25 cellular contexts compared by ENCODE assay signal in genomic region chr18:75316826-75317225, GRCh38.
"Had no signal": no experiment of that assay in that cellular context is flagged by ENCODE, and none has a peak within 500 bp of the region (broad histone marks: within the 10 kb centered on the region; RNA-seq: fewer than 3 reads in every experiment).

No MANE protein-coding gene starts in this region.

- H3K27ac ChIP-seq: ovary, parathyroid adenoma, psoas muscle, right lobe of liver, skin epidermis, suprapubic skin, thoracic aorta, thyroid gland, tibial nerve, upper lobe of left lung, vagina had no signal

- H3K27me3 ChIP-seq: ovary, right lobe of liver, suprapubic skin, thyroid gland, tibial nerve, upper lobe of left lung, vagina had no signal

- H3K79me2 ChIP-seq: parathyroid adenoma had no signal

- H2AFZ ChIP-seq: parathyroid adenoma had no signal

- H3K9me3 ChIP-seq: ovary, psoas muscle, right lobe of liver, suprapubic skin, thoracic aorta, thyroid gland, tibial nerve, upper lobe of left lung, vagina had no signal

- H3K36me3 ChIP-seq: ovary, right lobe of liver, suprapubic skin, thoracic aorta, thyroid gland, tibial nerve, upper lobe of left lung, vagina had no signal

- H3K4me3 ChIP-seq: ovary, psoas muscle, right lobe of liver, skin epidermis, suprapubic skin, thoracic aorta, thyroid gland, tibial nerve, upper lobe of left lung, vagina had no signal

- DNase-seq: naive B cell; naive thymus-derived CD8-positive, alpha-beta T cell; nephron progenitor cell; occipital lobe; ovary; psoas muscle; right cardiac atrium; right lobe of liver; stimulated activated CD4-positive, alpha-beta T cell treated with anti-CD3 and anti-CD28 coated beads, Interleukin-15, amount 100 ng/mL, for 24 hours; stimulated activated CD4-positive, alpha-beta T cell treated with anti-CD3 and anti-CD28 coated beads, Interleukin-2, amount 100 ng/mL, for 24 hours; stimulated activated CD4-positive, alpha-beta T cell treated with anti-CD3 and anti-CD28 coated beads, Interleukin-2, amount 100 ng/mL, for 48 hours; stimulated activated CD4-positive, alpha-beta T cell treated with anti-CD3 and anti-CD28 coated beads, Interleukin-4, amount 100 ng/mL, for 24 hours; stimulated activated naive CD4-positive, alpha-beta T cell; stimulated activated naive CD8-positive, alpha-beta T cell treated with anti-CD3 and anti-CD28 coated beads, Interleukin-15, amount 100 ng/mL, for 72 hours; stimulated activated naive CD8-positive, alpha-beta T cell treated with anti-CD3 and anti-CD28 coated beads, Interleukin-15, Interleukin-2, amounts not matched to agents 100 U/mL and 50 U/mL, for 24 hours; substantia nigra; thyroid gland; trophoblast cell had no signal

- H3K9ac ChIP-seq: parathyroid adenoma had no signal

- H3K4me1 ChIP-seq: parathyroid adenoma, psoas muscle, suprapubic skin, thyroid gland, tibial nerve, upper lobe of left lung, vagina had no signal
